8 cellular contexts compared by ENCODE assay signal in the genomic region with DNA sequence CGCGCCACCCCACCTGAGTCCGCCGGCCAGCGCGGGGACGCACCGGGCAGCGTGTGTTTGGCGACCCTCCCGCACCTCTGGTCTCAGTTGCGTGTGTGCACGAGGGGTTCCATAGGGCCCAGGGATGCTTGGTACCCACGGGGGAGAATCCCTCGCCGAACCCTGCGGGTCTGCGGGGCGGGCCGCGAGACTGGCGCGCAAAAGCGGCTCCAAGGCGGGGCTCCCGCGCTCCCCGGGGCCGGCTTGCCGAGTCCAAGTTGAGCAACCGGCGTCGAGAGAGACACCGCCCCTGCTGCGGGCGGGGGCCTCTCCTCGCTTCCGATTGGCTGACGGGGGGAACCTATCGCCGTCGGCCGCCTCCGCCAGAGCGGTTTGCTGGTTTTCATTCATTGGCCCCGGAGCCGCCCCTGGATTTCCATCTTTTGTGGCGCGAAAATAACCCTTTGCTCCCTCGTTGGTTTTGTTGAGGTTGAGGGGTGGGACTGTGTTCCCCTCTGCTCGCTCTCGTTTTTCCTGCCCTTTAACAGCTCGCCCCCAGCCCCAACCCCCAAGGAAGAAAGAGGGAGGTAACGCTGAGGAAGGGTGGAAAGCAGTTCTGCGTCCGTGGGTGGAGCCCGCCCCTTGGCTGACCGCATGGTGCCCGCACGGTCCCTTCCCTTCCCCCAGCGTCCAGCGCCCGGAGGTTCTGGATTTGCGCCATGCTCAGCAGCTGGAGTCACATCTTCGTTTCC. TPM values are rescaled to one million over a fixed set of nuclear protein-coding genes. Genes with fewer than 3 reads are reported as not detected.
DNase-seq lines count a peak whose midpoint lies in the region; ATAC-seq and TF ChIP-seq lines count a peak whose summit lies in the region.

No MANE protein-coding gene starts in this region.

- H3K4me1 Mint-ChIP-seq in T-helper 17 cell: peaks cover 22% of the 10 kb centered on the region
- peaks cover 16 to 27% of the 10 kb centered on the region in 2 donors for H3K4me1 Mint-ChIP-seq in stimulated activated naive B cell treated with anti-CD40 and anti-IgM and Interleukin-4, amounts not matched to agents 10 μg/mL and 1 μg/mL and 100 μg/mL, for 72 hours

- TF ChIP-seq CTCF in colonic mucosa (IDR thresholded peaks at IDR 0.05) (no peak), lower leg skin (IDR thresholded peaks at IDR 0.05) (no peak)

- H3K27me3 Mint-ChIP-seq in T-helper 17 cell: peaks cover 68% of the 10 kb centered on the region
- H3K27me3 Mint-ChIP-seq in stimulated activated naive B cell treated with anti-CD40 and anti-IgM and Interleukin-4, amounts not matched to agents 10 μg/mL and 1 μg/mL and 100 μg/mL, for 72 hours: peaks cover 50 to 61% of the 10 kb centered on the region in 2 donors

- peaks cover 92% of the 10 kb centered on the region for H3K27me3 ChIP-seq in colonic mucosa

- peaks cover 9% of the 10 kb centered on the region for H3K4me1 ChIP-seq in colonic mucosa

- ATAC-seq in GM18867 (IDR thresholded peaks at IDR 0.05; ENCODE audit: unreplicated experiment): peak; percentile 69
- peak; percentile 73 for ATAC-seq in HG02981 (IDR thresholded peaks at IDR 0.05; ENCODE audit: unreplicated experiment)
- ATAC-seq in T-helper 17 cell: peak; percentile 55
- ATAC-seq in stimulated activated naive B cell treated with anti-CD40 and anti-IgM and Interleukin-4, amounts not matched to agents 10 μg/mL and 1 μg/mL and 100 μg/mL, for 72 hours (replicated peaks): peak; percentile 83 to 87

- H3K36me3 Mint-ChIP-seq in T-helper 17 cell (ENCODE audit: low read depth): peaks cover 2% of the 10 kb centered on the region
- no peaks in the 10 kb centered on the region for H3K36me3 Mint-ChIP-seq in stimulated activated naive B cell treated with anti-CD40 and anti-IgM and Interleukin-4, amounts not matched to agents 10 μg/mL and 1 μg/mL and 100 μg/mL, for 72 hours

- no peak overlapping the region for H3K27ac ChIP-seq in colonic mucosa

- 2 to 3% methylated on average over 38 to 64 of the region's 65 CpGs for WGBS in lower leg skin, 2 donors

- H3K9ac ChIP-seq in colonic mucosa (ENCODE audit: low read depth in 2 of 2, low read length in 2 of 2): no peak overlapping the region

- no peak for TF ChIP-seq POLR2A in lower leg skin (IDR thresholded peaks at IDR 0.05)

- H3K4me3 ChIP-seq in colonic mucosa (peak overlapping the region; percentile 34), lower leg skin (ENCODE audit: low read depth, poor library complexity, severe bottlenecking) (no peak overlapping the region)

- H3K36me3 ChIP-seq in colonic mucosa: no peaks in the 10 kb centered on the region

- peak overlapping the region; percentile 53 for H3K27ac Mint-ChIP-seq in T-helper 17 cell
- peak overlapping the region; percentile 59 for H3K27ac Mint-ChIP-seq in stimulated activated naive B cell treated with anti-CD40 and anti-IgM and Interleukin-4, amounts not matched to agents 10 μg/mL and 1 μg/mL and 100 μg/mL, for 72 hours

- H3K9me3 Mint-ChIP-seq in stimulated activated naive B cell treated with anti-CD40 and anti-IgM and Interleukin-4, amounts not matched to agents 10 μg/mL and 1 μg/mL and 100 μg/mL, for 72 hours: no peaks in the 10 kb centered on the region

- DNase-seq in AG20443 (ENCODE audit: low spot score): peak; percentile 97
- peak; percentile 95 for DNase-seq in NCI-H1694 (lab: John Stamatoyannopoulos, UW)
- DNase-seq in T-helper 17 cell: peak; percentile 18 to 28 (median 27)
- DNase-seq in colonic mucosa: peak; percentile 91
- DNase-seq in lower leg skin (ENCODE audit: low spot score in 2 of 2): peak; percentile 59 to 95
- DNase-seq in stimulated activated naive B cell treated with anti-CD40 and anti-IgM and Interleukin-4, amounts not matched to agents 10 μg/mL and 1 μg/mL and 100 μg/mL, for 72 hours: peak; percentile 72

- peak overlapping the region; percentile 85 for H3K4me3 Mint-ChIP-seq in T-helper 17 cell
- H3K4me3 Mint-ChIP-seq in stimulated activated naive B cell treated with anti-CD40 and anti-IgM and Interleukin-4, amounts not matched to agents 10 μg/mL and 1 μg/mL and 100 μg/mL, for 72 hours: peak overlapping the region; percentile 80 to 83

- peaks cover 18% of the 10 kb centered on the region for H3K9me3 ChIP-seq in T-helper 17 cell (ENCODE audit: control insufficient read depth, low read length, poor library complexity, severe bottlenecking)
- H3K9me3 ChIP-seq in colonic mucosa: no peaks in the 10 kb centered on the region

- intact Hi-C loops in colonic mucosa (cut with DNase I) (no loop called here), lower leg skin (cut with DNase I; ENCODE audit: low total_unique reads) (no loop called here)

RNA-seq across cellular contexts. Expression of gene IGF2BP3, which starts 4.0 kb away (rescaled TPM):
- total RNA-seq in T-helper 17 cell (10 to 100 TPM in 1 of 2 donors, 1 to 10 TPM in 1; 1.4 to 11.0 TPM), colonic mucosa (1 to 10 TPM in 1 of 2 donors, under 1 TPM in 1; 0.24 to 1.2 TPM), lower leg skin (under 1 TPM in 1 of 4 donors, not detected in 3; 0.15 TPM)

RNA-seq across cellular contexts. Expression of gene TRA2A, which starts 57.5 kb away (rescaled TPM):
- total RNA-seq in T-helper 17 cell: 100 to 1,000 TPM; 249 to 285 TPM
- 10 to 100 TPM; 73.2 to 83.3 TPM for total RNA-seq in colonic mucosa
- total RNA-seq in lower leg skin: 10 to 100 TPM; 24.6 to 37.9 (median 29.5) TPM

Comparison
In these comparisons a context has a peak if more than half of its experiments do, and no peak if none do; other contexts are left out.
1. DNase-seq: peak in every context shown above with its lines; median percentile 97 in AG20443; 95 in NCI-H1694; 91 in colonic mucosa; 77 in lower leg skin; 72 in stimulated activated naive B cell treated with anti-CD40 and anti-IgM and Interleukin-4, amounts not matched to agents 10 μg/mL and 1 μg/mL and 100 μg/mL, for 72 hours; 27 in T-helper 17 cell.